ENCODE assay signal across 9 cellular contexts in genomic region chr2:61670591-61671503, GRCh38.
DNase-seq lines count a peak whose midpoint lies in the region; ATAC-seq and TF ChIP-seq lines count a peak whose summit lies in the region.
"Had no signal": no experiment of that assay in that cellular context is flagged by ENCODE, and none has a peak within 500 bp of the region (broad histone marks: within the 10 kb centered on the region; RNA-seq: fewer than 3 reads in every experiment).

No MANE protein-coding gene starts in this region.

- H3K27ac ChIP-seq in heart right ventricle (peak overlapping the region; percentile 70 to 89 (median 80)), rectal smooth muscle tissue (ENCODE audit: low read depth, low read length) (peak overlapping the region; percentile 78)
- H3K27ac ChIP-seq: neutrophil had no signal

- intact Hi-C loops in heart right ventricle (cut with DNase I) = loop anchor here in 2 of 10 donors (2.0 to 5.0 kb wide), 2 partner anchors 24 to 91 kb away; no protein-coding TSS in a partner anchor

- ATAC-seq in GM19025 (IDR thresholded peaks at IDR 0.05; ENCODE audit: low read depth, unreplicated experiment) = peak; percentile 88
- ATAC-seq in HG03457 (IDR thresholded peaks at IDR 0.05; ENCODE audit: unreplicated experiment) = peak; percentile 65
- ATAC-seq in heart right ventricle = peak; percentile 78 to 92 (median 87)

- H3K9me3 ChIP-seq in heart right ventricle = peaks cover 0 to 20% (median 0%) of the 10 kb centered on the region in 11 donors

- H3K4me3 ChIP-seq in AG10803 (ENCODE audit: low read length) = peak overlapping the region; percentile 32
- H3K4me3 ChIP-seq in heart right ventricle = peak overlapping the region in 9 of 10 donors; percentile 8 to 31 (median 25)
- H3K4me3 ChIP-seq in rectal smooth muscle tissue (ENCODE audit: low read length) = peak overlapping the region; percentile 52

- no peaks in the 10 kb centered on the region for H3K36me3 ChIP-seq in heart right ventricle
- H3K36me3 ChIP-seq in rectal smooth muscle tissue (ENCODE audit: control insufficient read depth, insufficient read depth, low read length) = no peaks in the 10 kb centered on the region
- H3K36me3 ChIP-seq: neutrophil had no signal

- H3K9me3 Mint-ChIP-seq in activated naive CD4-positive, alpha-beta T cell treated with anti-CD3 and anti-CD28 coated beads, Interleukin-2, amount 50 U/mL, for 24 hours = peaks cover 16% of the 10 kb centered on the region

- H3K27me3 ChIP-seq in heart right ventricle (no peaks in the 10 kb centered on the region), rectal smooth muscle tissue (ENCODE audit: control insufficient read depth, insufficient read depth, low read length) (no peaks in the 10 kb centered on the region)
- H3K27me3 ChIP-seq: neutrophil had no signal

- no peak for TF ChIP-seq CTCF in AG10803 (conservative IDR thresholded peaks at IDR 0.05; ENCODE audit: low read length)
- no peak for TF ChIP-seq CTCF in heart right ventricle (IDR thresholded peaks at IDR 0.05)

- peak overlapping the region; percentile 64 for H3K9ac ChIP-seq in rectal smooth muscle tissue (ENCODE audit: low read length)

- peaks cover 4 to 23% (median 19%) of the 10 kb centered on the region in 9 donors for H3K4me1 ChIP-seq in heart right ventricle
- peaks cover 13% of the 10 kb centered on the region for H3K4me1 ChIP-seq in rectal smooth muscle tissue (ENCODE audit: control insufficient read depth, insufficient read depth, low read length)

- peaks cover 20% of the 10 kb centered on the region for H3K4me1 Mint-ChIP-seq in activated naive CD4-positive, alpha-beta T cell treated with anti-CD3 and anti-CD28 coated beads, Interleukin-2, amount 50 U/mL, for 24 hours

- peaks cover 9% of the 10 kb centered on the region for H3K36me3 Mint-ChIP-seq in activated naive CD4-positive, alpha-beta T cell treated with anti-CD3 and anti-CD28 coated beads, Interleukin-2, amount 50 U/mL, for 24 hours

- DNase-seq in AG10803 (ENCODE audit: low read depth) (peak; percentile 40), heart right ventricle (peak; percentile 28 to 36), NCI-H2171 treated with DMSO at 0.1 percent for 48 hours (lab: John Stamatoyannopoulos, UW) (no peak), GM19238 (ENCODE audit: insufficient read length, low spot score) (no peak)

- 6 to 7% methylated on average over 3 of the region's 3 CpGs for WGBS in heart right ventricle, 2 donors

- peak overlapping the region; percentile 62 for H3K4me3 Mint-ChIP-seq in activated naive CD4-positive, alpha-beta T cell treated with anti-CD3 and anti-CD28 coated beads, Interleukin-2, amount 50 U/mL, for 24 hours

- H3K27ac Mint-ChIP-seq in activated naive CD4-positive, alpha-beta T cell treated with anti-CD3 and anti-CD28 coated beads, Interleukin-2, amount 50 U/mL, for 24 hours = peak overlapping the region; percentile 82

- H3K27me3 Mint-ChIP-seq in activated naive CD4-positive, alpha-beta T cell treated with anti-CD3 and anti-CD28 coated beads, Interleukin-2, amount 50 U/mL, for 24 hours = no peaks in the 10 kb centered on the region

Comparison
In these comparisons a context has a peak if more than half of its experiments do, and no peak if none do; other contexts are left out.
1. DNase-seq: peak in AG10803 (single experiment) and heart right ventricle (2 of 2); none in NCI-H2171 treated with DMSO at 0.1 percent for 48 hours (single experiment) and GM19238 (single experiment).
2. Peak in every context shown above with its lines, with median percentiles within 50 percentile points of each other: H3K4me3 ChIP-seq and ATAC-seq.